13 cellular contexts compared by ENCODE assay signal in genomic region chr9:84294551-84294950, GRCh38. TPM values are rescaled to one million over a fixed set of nuclear protein-coding genes. Genes with fewer than 3 reads are reported as not detected.
DNase-seq lines count a peak whose midpoint lies in the region; ATAC-seq and TF ChIP-seq lines count a peak whose summit lies in the region.
"Had no signal": no experiment of that assay in that cellular context is flagged by ENCODE, and none has a peak within 500 bp of the region (broad histone marks: within the 10 kb centered on the region; RNA-seq: fewer than 3 reads in every experiment).

No MANE protein-coding gene starts in this region.

- peak overlapping the region; percentile 5 for H3K4me3 Mint-ChIP-seq in T-helper 17 cell

- no peaks in the 10 kb centered on the region for H3K4me1 ChIP-seq in DND-41 (ENCODE audit: insufficient read depth, low read length)
- H3K4me1 ChIP-seq: ascending aorta had no signal

- TF ChIP-seq CTCF in DND-41 (IDR thresholded peaks at IDR 0.05; ENCODE audit: borderline replicate concordance, extremely low read depth, low read length, poor library complexity, severe bottlenecking) (peak; percentile 19), GM13977 (IDR thresholded peaks at IDR 0.05; ENCODE audit: extremely low read depth, insufficient read depth, missing control alignments) (peak; percentile 53), kidney epithelial cell (IDR thresholded peaks at IDR 0.05; ENCODE audit: insufficient read depth, low read length, poor library complexity, severe bottlenecking) (peak; percentile 13)

- peak overlapping the region; percentile 96 for H3K27ac Mint-ChIP-seq in T-helper 17 cell

- in situ Hi-C loops in GM13977 (cut with MboI; ENCODE audit: low pct_unique_long_range_greater_than_20kb, low sequenced_read_pairs, unreplicated experiment), result no loop called here

- H3K27me3 ChIP-seq in DND-41 (ENCODE audit: insufficient read depth, low read length, poor library complexity) (no peaks in the 10 kb centered on the region), kidney epithelial cell (ENCODE audit: control insufficient read depth, insufficient read depth, low read length) (no peaks in the 10 kb centered on the region)
- H3K27me3 ChIP-seq: ascending aorta had no signal

- no peak for ATAC-seq in DND-41 (ENCODE audit: insufficient read depth, low read depth)
- ATAC-seq in T-helper 17 cell, result no peak
- no peak for ATAC-seq in HG02884 (IDR thresholded peaks at IDR 0.05; ENCODE audit: unreplicated experiment)
- no peak for ATAC-seq in GM18861 (IDR thresholded peaks at IDR 0.05; ENCODE audit: unreplicated experiment)

- peaks cover 31% of the 10 kb centered on the region for H3K4me1 Mint-ChIP-seq in T-helper 17 cell

- H3K27me3 Mint-ChIP-seq in T-helper 17 cell, result no peaks in the 10 kb centered on the region
- H3K27me3 Mint-ChIP-seq: activated B cell treated with CpG ODN at 0.5 μM for 24 hours had no signal

- no peak overlapping the region for H3K9ac ChIP-seq in DND-41 (ENCODE audit: low read depth, low read length)

- H2AFZ ChIP-seq in DND-41 (ENCODE audit: low read depth, low read length), result no peak overlapping the region

- H3K36me3 ChIP-seq in DND-41 (ENCODE audit: insufficient read depth, low read length) (no peaks in the 10 kb centered on the region), kidney epithelial cell (ENCODE audit: control insufficient read depth, insufficient read depth, low read length) (no peaks in the 10 kb centered on the region)
- H3K36me3 ChIP-seq: ascending aorta had no signal

- no peak overlapping the region for H3K27ac ChIP-seq in DND-41 (ENCODE audit: low read length)
- H3K27ac ChIP-seq: ascending aorta had no signal

- no peaks in the 10 kb centered on the region for H3K79me2 ChIP-seq in DND-41 (ENCODE audit: insufficient read depth, low read length)

- no peaks in the 10 kb centered on the region for H3K36me3 Mint-ChIP-seq in T-helper 17 cell (ENCODE audit: low read depth)

- H3K4me3 ChIP-seq in DND-41 (ENCODE audit: low read depth in 1 of 2, low read length in 2 of 2) (no peak overlapping the region), kidney epithelial cell (ENCODE audit: low read depth, low read length) (no peak overlapping the region)
- H3K4me3 ChIP-seq: ascending aorta had no signal

- no peaks in the 10 kb centered on the region for H4K20me1 ChIP-seq in DND-41 (ENCODE audit: insufficient read depth, low read length)

- H3K9me3 ChIP-seq in DND-41 (ENCODE audit: insufficient read depth, low read length, severe bottlenecking), result no peaks in the 10 kb centered on the region
- no peaks in the 10 kb centered on the region for H3K9me3 ChIP-seq in T-helper 17 cell (ENCODE audit: control insufficient read depth, low read length, poor library complexity, severe bottlenecking)
- H3K9me3 ChIP-seq: ascending aorta had no signal

- H3K4me2 ChIP-seq in DND-41 (ENCODE audit: insufficient read depth, low read length), result no peak overlapping the region

- no peak for DNase-seq in DND-41
- DNase-seq in GM13977 (ENCODE audit: low spot score), result peak; percentile 15
- DNase-seq in T-helper 17 cell, result no peak
- DNase-seq in kidney epithelial cell (ENCODE audit: low read depth), result no peak
- DNase-seq in SKM-1 treated with dmso at 0.1 percent for 144 hours (lab: John Stamatoyannopoulos, UW; ENCODE audit: unreplicated experiment), result no peak
- no peak for DNase-seq in CD1c-positive myeloid dendritic cell (ENCODE audit: extremely low spot score)
- DNase-seq: activated B cell treated with CpG ODN at 0.5 μM for 24 hours; NCI-H187; stimulated activated CD4-positive, alpha-beta T cell treated with anti-CD3 and anti-CD28 coated beads, Interleukin-15, amount 100 ng/mL, for 24 hours; stimulated activated naive CD4-positive, alpha-beta T cell had no signal

RNA-seq across cellular contexts. Expression of gene SLC28A3, which starts 46.0 kb away (rescaled TPM):
- not detected for total RNA-seq in T-helper 17 cell
- total RNA-seq in kidney epithelial cell, result 0.21 and 0.75 TPM in 2 replicates
- total RNA-seq: activated B cell treated with CpG ODN at 0.5 μM for 24 hours, ascending aorta had no signal
